Comparison of ENCODE assay signal across 25 cellular contexts in genomic region chr2:74619651-74620297, GRCh38. TPM values are rescaled to one million over a fixed set of nuclear protein-coding genes. Genes with fewer than 3 reads are reported as not detected.
DNase-seq lines count a peak whose midpoint lies in the region; ATAC-seq and TF ChIP-seq lines count a peak whose summit lies in the region.
"Had no signal": no experiment of that assay in that cellular context is flagged by ENCODE, and none has a peak within 500 bp of the region (broad histone marks: within the 10 kb centered on the region; RNA-seq: fewer than 3 reads in every experiment).

No MANE protein-coding gene starts in this region.

- no peaks in the 10 kb centered on the region for H3K36me3 ChIP-seq in adrenal gland (replicated peaks in 1 of 2)
- no peaks in the 10 kb centered on the region for H3K36me3 ChIP-seq in naive thymus-derived CD4-positive, alpha-beta T cell (ENCODE audit: control insufficient read depth in 2 of 3, insufficient read depth in 3 of 3, low read length in 3 of 3)
- H3K36me3 ChIP-seq: ascending aorta, gastrocnemius medialis had no signal

- H3K27me3 ChIP-seq in adrenal gland, result no peaks in the 10 kb centered on the region
- no peaks in the 10 kb centered on the region for H3K27me3 ChIP-seq in naive thymus-derived CD4-positive, alpha-beta T cell (ENCODE audit: control insufficient read depth in 2 of 2, insufficient read depth in 2 of 2, low read length in 2 of 2)
- H3K27me3 ChIP-seq: ascending aorta, gastrocnemius medialis had no signal

- ATAC-seq in GM18517 (IDR thresholded peaks at IDR 0.05; ENCODE audit: unreplicated experiment), result peak; percentile 61
- ATAC-seq in HG03066 (IDR thresholded peaks at IDR 0.05; ENCODE audit: low read depth, unreplicated experiment), result peak; percentile 58
- no peak for ATAC-seq in naive thymus-derived CD4-positive, alpha-beta T cell
- ATAC-seq in HG02642 (IDR thresholded peaks at IDR 0.05; ENCODE audit: poor library complexity, unreplicated experiment), result no peak
- ATAC-seq: gastrocnemius medialis; HepG2; left cardiac atrium; natural killer cell treated with Interleukin-12 subunit alpha and Interleukin-12 subunit beta and Interleukin-15 and Interleukin-18, amount 100 ng/mL, for 72 hours had no signal

- TF ChIP-seq POLR2A in adrenal gland (IDR thresholded peaks at IDR 0.05), result no peak

- H3K27ac ChIP-seq in adrenal gland, result no peak overlapping the region
- H3K27ac ChIP-seq in naive thymus-derived CD4-positive, alpha-beta T cell (ENCODE audit: low read depth, low read length), result no peak overlapping the region
- H3K27ac ChIP-seq: ascending aorta, gastrocnemius medialis, skin epidermis had no signal

- POLR2A ChIA-PET in naive thymus-derived CD4-positive, alpha-beta T cell (lab: Charles Lee), result interaction anchor here (0.6 kb wide), 1 partner anchor 1105 kb away, joined by 6 read pairs; no protein-coding TSS in a partner anchor

- H3K27ac Mint-ChIP-seq in naive thymus-derived CD4-positive, alpha-beta T cell, result no peak overlapping the region
- H3K27ac Mint-ChIP-seq: natural killer cell treated with Interleukin-12 subunit alpha and Interleukin-12 subunit beta and Interleukin-15 and Interleukin-18, amount 100 ng/mL, for 72 hours had no signal

- no peak overlapping the region for H3K4me3 ChIP-seq in adrenal gland
- H3K4me3 ChIP-seq in naive thymus-derived CD4-positive, alpha-beta T cell (ENCODE audit: low read length), result no peak overlapping the region
- H3K4me3 ChIP-seq: ascending aorta, gastrocnemius medialis, skin epidermis had no signal

- TF ChIP-seq CTCF in adrenal gland (IDR thresholded peaks at IDR 0.05), result no peak

- peaks cover 0 to 2% (median 0%) of the 10 kb centered on the region in 11 donors for H3K9me3 Mint-ChIP-seq in naive thymus-derived CD4-positive, alpha-beta T cell
- H3K9me3 Mint-ChIP-seq: natural killer cell treated with Interleukin-12 subunit alpha and Interleukin-12 subunit beta and Interleukin-15 and Interleukin-18, amount 100 ng/mL, for 72 hours had no signal

- intact Hi-C loops in adrenal gland (cut with DNase I), result no loop called here
- intact Hi-C loops in naive thymus-derived CD4-positive, alpha-beta T cell (cut with micrococcal nuclease), result no loop called here

- no peaks in the 10 kb centered on the region for H3K9me3 ChIP-seq in adrenal gland (replicated peaks in 1 of 3)
- no peaks in the 10 kb centered on the region for H3K9me3 ChIP-seq in naive thymus-derived CD4-positive, alpha-beta T cell (ENCODE audit: control insufficient read depth in 2 of 3, low read length in 3 of 3)
- H3K9me3 ChIP-seq: ascending aorta, gastrocnemius medialis had no signal

- DNase-seq in NOMO-1 treated with DMSO at 0.1 percent for 48 hours (lab: John Stamatoyannopoulos, UW; ENCODE audit: unreplicated experiment) (peak; percentile 65), pons (ENCODE audit: low spot score) (peak; percentile 7), adrenal gland (no peak)
- DNase-seq in naive thymus-derived CD4-positive, alpha-beta T cell, result no peak
- DNase-seq in activated naive CD4-positive, alpha-beta T cell treated with Interleukin-2 at 50 U/mL for 16 hours, result no peak
- DNase-seq: activated CD4-positive, alpha-beta T cell treated with anti-CD3 and anti-CD28 coated beads, Interleukin-2, amount 50 U/mL, for 48 hours; activated naive CD4-positive, alpha-beta T cell; activated T-cell treated with anti-CD3 and anti-CD28 coated beads for 4 hours; AML-193; Calu3; effector CD4-positive, alpha-beta T cell; gastrocnemius medialis; left cardiac atrium; NCI-H2029; SHP77; stimulated activated CD4-positive, alpha-beta T cell treated with anti-CD3 and anti-CD28 coated beads, Interleukin-4, amount 100 ng/mL, for 24 hours had no signal

- H3K4me3 Mint-ChIP-seq in naive thymus-derived CD4-positive, alpha-beta T cell, result no peak overlapping the region
- H3K4me3 Mint-ChIP-seq: natural killer cell treated with Interleukin-12 subunit alpha and Interleukin-12 subunit beta and Interleukin-15 and Interleukin-18, amount 100 ng/mL, for 72 hours had no signal

- peaks cover 0 to 7% (median 0%) of the 10 kb centered on the region in 7 donors for H3K4me1 Mint-ChIP-seq in naive thymus-derived CD4-positive, alpha-beta T cell

- CTCF ChIA-PET in naive thymus-derived CD4-positive, alpha-beta T cell (lab: Charles Lee), result no interaction called here

- H3K27me3 Mint-ChIP-seq in naive thymus-derived CD4-positive, alpha-beta T cell, result peaks cover 11 to 21% (median 15%) of the 10 kb centered on the region in 5 donors

- WGBS in adrenal gland, 4 donors, result 60 to 71% (median 67%) methylated on average over 5 of the region's 5 CpGs

- H3K36me3 Mint-ChIP-seq in naive thymus-derived CD4-positive, alpha-beta T cell, result peaks cover 0 to 2% (median 0%) of the 10 kb centered on the region in 5 donors
- H3K36me3 Mint-ChIP-seq: natural killer cell treated with Interleukin-12 subunit alpha and Interleukin-12 subunit beta and Interleukin-15 and Interleukin-18, amount 100 ng/mL, for 72 hours had no signal

- H3K4me1 ChIP-seq in adrenal gland (replicated peaks in 1 of 2), result no peaks in the 10 kb centered on the region
- H3K4me1 ChIP-seq in naive thymus-derived CD4-positive, alpha-beta T cell (ENCODE audit: control insufficient read depth in 2 of 2, insufficient read depth in 2 of 2, low read length in 2 of 2), result no peaks in the 10 kb centered on the region
- H3K4me1 ChIP-seq: ascending aorta, gastrocnemius medialis had no signal

RNA-seq across cellular contexts. Expression of gene M1AP, which starts 28.4 kb away (rescaled TPM):
- total RNA-seq in adrenal gland, result 1 to 10 TPM in 1 of 8 donors, under 1 TPM in 6, not detected in 1; 0.47 to 2.2 (median 0.81) TPM
- 1 to 10 TPM in 1 of 3 donors, under 1 TPM in 2; 0.55 to 1.3 (median 0.84) TPM for polyA plus RNA-seq in adrenal gland
- under 1 TPM in 1 of 5 experiments, not detected in 4; 0.39 TPM for total RNA-seq in naive thymus-derived CD4-positive, alpha-beta T cell
- not detected for polyA plus RNA-seq in naive thymus-derived CD4-positive, alpha-beta T cell
- total RNA-seq: ascending aorta; Calu3; HepG2; natural killer cell treated with Interleukin-12 subunit alpha and Interleukin-12 subunit beta and Interleukin-15 and Interleukin-18, amount 100 ng/mL, for 72 hours; NCI-H460; T-helper 1 cell treated with Interleukin-12 subunit alpha and Interleukin-12 subunit beta and Interleukin-4 antibody, amounts not matched to agents 30 ng/mL and 1 ng/mL, for 36 hours had no signal
- polyA plus RNA-seq: HepG2 had no signal

RNA-seq across cellular contexts. Expression of gene SEMA4F, which starts 34.3 kb away (rescaled TPM):
- 10 to 100 TPM in 1 of 8 donors, 1 to 10 TPM in 7; 2.5 to 11.3 (median 5.9) TPM for total RNA-seq in adrenal gland
- 1 to 10 TPM; 1.9 to 2.7 (median 2.1) TPM for polyA plus RNA-seq in adrenal gland
- 10 to 100 TPM in 3 of 5 experiments, 1 to 10 TPM in 2; 5.7 to 23.6 (median 11.0) TPM for total RNA-seq in naive thymus-derived CD4-positive, alpha-beta T cell
- polyA plus RNA-seq in naive thymus-derived CD4-positive, alpha-beta T cell, result 1 to 10 TPM; 6.9 to 8.6 TPM

Comparison
In these comparisons a context has a peak if more than half of its experiments do, and no peak if none do; other contexts are left out.
1. ATAC-seq: peak in GM18517 (single experiment) and HG03066 (single experiment); none in naive thymus-derived CD4-positive, alpha-beta T cell (single experiment) and HG02642 (single experiment).
2. DNase-seq: peak in NOMO-1 treated with DMSO at 0.1 percent for 48 hours (single experiment) and pons (single experiment); none in adrenal gland (0 of 7), naive thymus-derived CD4-positive, alpha-beta T cell (0 of 9) and activated naive CD4-positive, alpha-beta T cell treated with Interleukin-2 at 50 U/mL for 16 hours (single experiment).